Comparison of ENCODE assay signal across 12 cellular contexts in genomic region chr7:121337398-121337797, GRCh38. TPM values are rescaled to one million over a fixed set of nuclear protein-coding genes. Genes with fewer than 3 reads are reported as not detected.
DNase-seq lines count a peak whose midpoint lies in the region; ATAC-seq, FAIRE-seq and TF ChIP-seq lines count a peak whose summit lies in the region.
"Had no signal": no experiment of that assay in that cellular context is flagged by ENCODE, and none has a peak within 500 bp of the region (broad histone marks: within the 10 kb centered on the region; RNA-seq: fewer than 3 reads in every experiment).

No MANE protein-coding gene starts in this region.

- H3K79me2 ChIP-seq in OCI-LY3 (ENCODE audit: low read length), result no peaks in the 10 kb centered on the region

- H3K27me3 ChIP-seq in OCI-LY3 (ENCODE audit: low read depth, low read length) (0 out of 2 replicates have a peak, but pooled peaks cover 3% of the 10 kb centered on the region), psoas muscle (ENCODE audit: insufficient read depth in 3 of 3, low read length in 2 of 3) (peaks cover 0 to 21% (median 0%) of the 10 kb centered on the region in 3 donors)

- no peak overlapping the region for H3K4me2 ChIP-seq in OCI-LY3 (ENCODE audit: low read length)
- H3K4me2 ChIP-seq: smooth muscle cell had no signal

- H3K27ac ChIP-seq in OCI-LY3 (ENCODE audit: low read length) (no peak overlapping the region), psoas muscle (no peak overlapping the region)
- H3K27ac ChIP-seq: SK-N-MC, transverse colon had no signal

- FAIRE-seq in D721Med (lab: Jason Lieb, UNC), result peak; percentile 70

- TF ChIP-seq POLR2A in lower leg skin (IDR thresholded peaks at IDR 0.05), result no peak

- intact Hi-C loops in psoas muscle (cut with DNase I) (loop anchor here in 1 of 2 donors (10.0 kb wide), 1 partner anchor 213 kb away; no protein-coding TSS in a partner anchor), lower leg skin (cut with DNase I; ENCODE audit: low total_unique reads) (loop anchor here (10.0 kb wide), 1 partner anchor 203 kb away; no protein-coding TSS in a partner anchor)

- peak; percentile 56 for ATAC-seq in GM21576 (IDR thresholded peaks at IDR 0.05; ENCODE audit: unreplicated experiment)
- no peak for ATAC-seq in psoas muscle

- no peak overlapping the region for H3K4me3 ChIP-seq in OCI-LY3 (ENCODE audit: low read length)
- no peak overlapping the region for H3K4me3 ChIP-seq in psoas muscle
- H3K4me3 ChIP-seq in lower leg skin (ENCODE audit: low read depth, poor library complexity, severe bottlenecking), result no peak overlapping the region
- H3K4me3 ChIP-seq: SK-N-MC, smooth muscle cell, transverse colon had no signal

- DNase-seq in D721Med (ENCODE audit: insufficient read length, low spot score) (no peak), fibroblast of the conjunctiva (ENCODE audit: low read depth) (peak; percentile 44), OCI-M2 (lab: John Stamatoyannopoulos, UW; ENCODE audit: unreplicated experiment) (no peak), psoas muscle (no peak), lower leg skin (ENCODE audit: low spot score in 2 of 2) (no peak)
- DNase-seq in activated CD8-positive, alpha-beta memory T cell treated with anti-CD3 and anti-CD28 coated beads, Interleukin-2, amount 50 U/mL, for 4 hours, result no peak
- DNase-seq: activated naive CD8-positive, alpha-beta T cell treated with anti-CD3 and anti-CD28 coated beads for 36 hours; transverse colon had no signal

- H3K36me3 ChIP-seq in OCI-LY3 (replicated peaks; ENCODE audit: low read depth, low read length), result peaks cover 6% of the 10 kb centered on the region
- no peaks in the 10 kb centered on the region for H3K36me3 ChIP-seq in psoas muscle (ENCODE audit: insufficient read depth in 1 of 2, low read depth in 1 of 2)
- H3K36me3 ChIP-seq: transverse colon had no signal

- no peak overlapping the region for H3K9ac ChIP-seq in OCI-LY3 (ENCODE audit: low read length)

- H4K20me1 ChIP-seq in OCI-LY3 (ENCODE audit: insufficient read depth, low read length), result no peaks in the 10 kb centered on the region

- no peak overlapping the region for H2AFZ ChIP-seq in OCI-LY3 (ENCODE audit: low read depth, low read length)

- no peaks in the 10 kb centered on the region for H3K4me1 ChIP-seq in OCI-LY3 (ENCODE audit: low read length)
- no peaks in the 10 kb centered on the region for H3K4me1 ChIP-seq in psoas muscle
- H3K4me1 ChIP-seq: transverse colon had no signal

- TF ChIP-seq CTCF in D721Med (IDR thresholded peaks at IDR 0.05; ENCODE audit: insufficient read depth, missing control alignments) (peak; percentile 75), OCI-LY3 (IDR thresholded peaks at IDR 0.05; ENCODE audit: low read depth, low read length) (peak; percentile 64), psoas muscle (IDR thresholded peaks at IDR 0.05) (no peak), lower leg skin (IDR thresholded peaks at IDR 0.05) (no peak)

- 17 to 28% (median 17%) methylated on average over 3 of the region's 3 CpGs for WGBS in psoas muscle, 3 donors
- WGBS in lower leg skin, 2 donors, result 12 to 16% methylated on average over 3 of the region's 3 CpGs

- H3K9me3 ChIP-seq in OCI-LY3 (ENCODE audit: insufficient read depth, low read length), result no peaks in the 10 kb centered on the region
- H3K9me3 ChIP-seq in psoas muscle, result no peaks in the 10 kb centered on the region
- H3K9me3 ChIP-seq: transverse colon had no signal

RNA-seq across cellular contexts. Expression of gene WNT16, which starts 8.6 kb away (rescaled TPM):
- total RNA-seq in psoas muscle, result under 1 TPM in 1 of 4 donors, not detected in 3; 0.22 TPM
- polyA plus RNA-seq in psoas muscle, result not detected
- 10 to 100 TPM; 12.7 to 23.9 (median 16.2) TPM for total RNA-seq in lower leg skin
- total RNA-seq: activated naive CD8-positive, alpha-beta T cell treated with anti-CD3 and anti-CD28 coated beads for 36 hours; smooth muscle cell had no signal

RNA-seq across cellular contexts. Expression of gene FAM3C, which starts 58.7 kb away (rescaled TPM):
- total RNA-seq in psoas muscle (10 to 100 TPM; 16.0 to 25.8 (median 18.1) TPM), lower leg skin (10 to 100 TPM; 34.9 to 46.8 (median 41.0) TPM)
- 10 to 100 TPM; 16.2 to 26.1 (median 16.6) TPM for polyA plus RNA-seq in psoas muscle

Comparison
In these comparisons a context has a peak if more than half of its experiments do, and no peak if none do; other contexts are left out.
1. CTCF ChIP-seq: peak in D721Med (single experiment) and OCI-LY3 (single experiment); none in psoas muscle (single experiment) and lower leg skin (0 of 3).
2. RNA of gene WNT16, which starts 8.6 kb away (total RNA-seq): 12.7 to 23.9 TPM in lower leg skin; 0.22 TPM in psoas muscle; every median in the first group is over 10 times any median in the second.